Comparison of ENCODE assay signal across 9 cellular contexts in genomic region chr4:48141048-48141447, GRCh38. TPM values are rescaled to one million over a fixed set of nuclear protein-coding genes. Genes with fewer than 3 reads are reported as not detected.
DNase-seq lines count a peak whose midpoint lies in the region; ATAC-seq and TF ChIP-seq lines count a peak whose summit lies in the region.
"Had no signal": no experiment of that assay in that cellular context is flagged by ENCODE, and none has a peak within 500 bp of the region (broad histone marks: within the 10 kb centered on the region; RNA-seq: fewer than 3 reads in every experiment).

No MANE protein-coding gene starts in this region.

- 57% methylated on average over 2 of the region's 2 CpGs for WGBS in prostate gland

- intact Hi-C loops in prostate gland (cut with DNase I), result no loop called here

- no peak for TF ChIP-seq POLR2A in prostate gland (IDR thresholded peaks at IDR 0.05)

- CTCF ChIA-PET in activated CD8-positive, alpha-beta memory T cell treated with anti-CD3 and anti-CD28 coated beads, Interleukin-2, amount 10 ng/mL, durations not matched to agents 7 days and 5 days (lab: Charles Lee), result interaction anchor here (0.7 to 7.3 kb wide), 4 partner anchors 13 to 106 kb away, joined by 3 to 156 read pairs (median 8); no protein-coding TSS in a partner anchor

- peaks cover 4% of the 10 kb centered on the region for H3K36me3 Mint-ChIP-seq in activated CD8-positive, alpha-beta memory T cell treated with anti-CD3 and anti-CD28 coated beads, Interleukin-2, amount 10 ng/mL, durations not matched to agents 7 days and 5 days
- H3K36me3 Mint-ChIP-seq: activated naive CD8-positive, alpha-beta T cell had no signal

- no peaks in the 10 kb centered on the region for H3K36me3 ChIP-seq in prostate gland

- peak; percentile 35 for ATAC-seq in activated CD8-positive, alpha-beta memory T cell treated with anti-CD3 and anti-CD28 coated beads, Interleukin-2, amount 10 ng/mL, durations not matched to agents 7 days and 5 days
- ATAC-seq in SK-N-SH treated with all-trans-retinoic acid at 6 μM for 48 hours (peak; percentile 89), GM21390 (IDR thresholded peaks at IDR 0.05; ENCODE audit: unreplicated experiment) (no peak)

- no peaks in the 10 kb centered on the region for H3K9me3 Mint-ChIP-seq in activated CD8-positive, alpha-beta memory T cell treated with anti-CD3 and anti-CD28 coated beads, Interleukin-2, amount 10 ng/mL, durations not matched to agents 7 days and 5 days (ENCODE audit: low read depth)

- no peak overlapping the region for H3K27ac Mint-ChIP-seq in activated CD8-positive, alpha-beta memory T cell treated with anti-CD3 and anti-CD28 coated beads, Interleukin-2, amount 10 ng/mL, durations not matched to agents 7 days and 5 days

- no peaks in the 10 kb centered on the region for H3K4me1 ChIP-seq in prostate gland (replicated peaks)

- no peak for DNase-seq in activated CD8-positive, alpha-beta memory T cell treated with anti-CD3 and anti-CD28 coated beads, Interleukin-2, amount 10 ng/mL, durations not matched to agents 7 days and 5 days
- no peak for DNase-seq in activated CD8-positive, alpha-beta memory T cell treated with anti-CD3 and anti-CD28 coated beads, Interleukin-2, amount 50 U/mL, for 48 hours
- DNase-seq in LHCN-M2 (ENCODE audit: low read depth) (peak; percentile 39), fibroblast of mammary gland (ENCODE audit: low read depth) (peak; percentile 57), prostate gland (ENCODE audit: low spot score) (no peak)
- DNase-seq in stimulated activated CD4-positive, alpha-beta T cell treated with anti-CD3 and anti-CD28 coated beads, Interleukin-1b, Interleukin-23, amount 100 ng/mL, for 48 hours, result no peak

- no peaks in the 10 kb centered on the region for H3K9me3 ChIP-seq in prostate gland

- no peak overlapping the region for H3K4me3 Mint-ChIP-seq in activated CD8-positive, alpha-beta memory T cell treated with anti-CD3 and anti-CD28 coated beads, Interleukin-2, amount 10 ng/mL, durations not matched to agents 7 days and 5 days
- H3K4me3 Mint-ChIP-seq: activated naive CD8-positive, alpha-beta T cell had no signal

- no peaks in the 10 kb centered on the region for H3K27me3 ChIP-seq in prostate gland (replicated peaks; ENCODE audit: insufficient read depth)

- no peak overlapping the region for H3K4me3 ChIP-seq in fibroblast of mammary gland (ENCODE audit: control insufficient read depth, low read depth, low read length)
- H3K4me3 ChIP-seq in prostate gland, result no peak overlapping the region

- H3K4me1 Mint-ChIP-seq in activated CD8-positive, alpha-beta memory T cell treated with anti-CD3 and anti-CD28 coated beads, Interleukin-2, amount 10 ng/mL, durations not matched to agents 7 days and 5 days, result peaks cover 49% of the 10 kb centered on the region

- H3K27ac ChIP-seq in prostate gland, result no peak overlapping the region

- TF ChIP-seq CTCF in fibroblast of mammary gland (conservative IDR thresholded peaks at IDR 0.05; ENCODE audit: control insufficient read depth, insufficient read depth, low read depth, low read length) (peak; percentile 52), prostate gland (IDR thresholded peaks at IDR 0.05) (peak; percentile 15 to 69 (median 64))

- H3K27me3 Mint-ChIP-seq in activated CD8-positive, alpha-beta memory T cell treated with anti-CD3 and anti-CD28 coated beads, Interleukin-2, amount 10 ng/mL, durations not matched to agents 7 days and 5 days, result no peaks in the 10 kb centered on the region
- H3K27me3 Mint-ChIP-seq: activated naive CD8-positive, alpha-beta T cell had no signal

TF ChIP-seq in SK-N-SH treated with all-trans-retinoic acid at 6 μM for 48 hours, 23 proteins besides CTCF, POLR2A, EP300 and RAD21:
- TF ChIP-seq ZFP30 (CRISPR knock-in tag; IDR thresholded peaks at IDR 0.05), result no peak
- no peak for TF ChIP-seq ZFP3 (CRISPR knock-in tag; IDR thresholded peaks at IDR 0.05)

RNA-seq across cellular contexts. Expression of gene TXK, which starts 7.0 kb away (rescaled TPM):
- total RNA-seq in activated CD8-positive, alpha-beta memory T cell treated with anti-CD3 and anti-CD28 coated beads, Interleukin-2, amount 10 ng/mL, durations not matched to agents 7 days and 5 days, result 10 to 100 TPM; 21.2 to 24.0 TPM
- 0.51 and 0.92 TPM in 2 replicates for total RNA-seq in LHCN-M2 (2014; rRNA removed)
- polyA plus RNA-seq in LHCN-M2 (2012), result 0.30 TPM
- total RNA-seq in prostate gland, result 1 to 10 TPM in 1 of 2 donors, under 1 TPM in 1; 0.46 to 4.8 TPM

Comparison
In these comparisons a context has a peak if more than half of its experiments do, and no peak if none do; other contexts are left out.
1. DNase-seq: peak in LHCN-M2 (single experiment) and fibroblast of mammary gland (single experiment); none in activated CD8-positive, alpha-beta memory T cell treated with anti-CD3 and anti-CD28 coated beads, Interleukin-2, amount 10 ng/mL, durations not matched to agents 7 days and 5 days (single experiment), activated CD8-positive, alpha-beta memory T cell treated with anti-CD3 and anti-CD28 coated beads, Interleukin-2, amount 50 U/mL, for 48 hours (single experiment), prostate gland (single experiment) and stimulated activated CD4-positive, alpha-beta T cell treated with anti-CD3 and anti-CD28 coated beads, Interleukin-1b, Interleukin-23, amount 100 ng/mL, for 48 hours (single experiment).